In the genomic region with DNA sequence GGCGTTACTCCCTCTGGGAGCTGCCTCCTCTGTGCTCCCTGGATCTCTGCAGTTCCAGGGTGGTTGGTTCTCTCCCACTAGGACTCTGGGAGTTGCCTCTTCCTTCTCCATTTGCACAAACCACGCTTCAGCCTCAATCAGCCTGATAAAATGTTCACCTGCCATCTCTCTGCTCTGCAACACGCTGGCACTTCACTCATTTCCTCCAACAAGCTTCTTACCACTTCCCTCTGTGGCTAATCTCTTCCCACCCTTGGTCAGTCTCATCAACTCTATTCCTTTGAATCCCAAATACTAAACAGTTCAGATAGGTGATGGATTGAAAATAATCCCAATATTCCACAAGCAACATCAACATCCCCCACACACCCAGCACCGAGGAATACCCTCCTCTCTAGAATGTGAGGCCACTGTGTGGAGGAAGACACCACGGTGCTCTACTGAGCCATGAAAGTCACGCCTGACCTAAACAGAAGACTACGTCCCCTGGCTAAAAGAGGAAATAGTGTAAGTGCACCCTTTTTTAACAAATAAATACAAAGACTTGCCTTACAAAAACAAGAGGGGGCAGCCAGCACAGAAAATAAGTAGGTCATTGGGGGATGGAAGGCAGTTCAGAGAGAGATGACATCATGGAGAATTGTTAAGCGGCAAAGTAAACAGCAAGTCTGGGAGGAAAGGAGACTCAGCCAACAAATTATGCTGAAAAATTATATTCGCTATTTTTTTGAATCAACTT, we compare ENCODE assay signal across 1 cellular context.
TF ChIP-seq lines count a peak whose summit lies in the region.

No MANE protein-coding gene starts in this region.

TF ChIP-seq in H1, 55 proteins besides CTCF, POLR2A, EP300 and RAD21:
- TF ChIP-seq CTBP2 (IDR thresholded peaks at IDR 0.05; ENCODE audit: borderline replicate concordance, insufficient read depth, insufficient read length, low read length) (no peak), EZH2 (IDR thresholded peaks at IDR 0.05; ENCODE audit: low read depth, low read length, severe bottlenecking) (no peak), FOSL1 (IDR thresholded peaks at IDR 0.05; ENCODE audit: insufficient read depth, low read depth, low read length) (no peak), SP1 (IDR thresholded peaks at IDR 0.05; ENCODE audit: low read depth, low read length) (no peak), CBX8 (IDR thresholded peaks at IDR 0.05; ENCODE audit: borderline replicate concordance, low read depth, low read length) (no peak), TEAD4 (IDR thresholded peaks at IDR 0.05; ENCODE audit: low read depth, low read length) (no peak), KDM5A (IDR thresholded peaks at IDR 0.05; ENCODE audit: low read length) (no peak), GTF2F1 (IDR thresholded peaks at IDR 0.05; ENCODE audit: borderline replicate concordance, low read depth, low read length) (no peak), CHD2 (IDR thresholded peaks at IDR 0.05; ENCODE audit: low read length) (no peak), EGR1 (IDR thresholded peaks at IDR 0.05; ENCODE audit: borderline replicate concordance, low read depth, low read length) (no peak), POLR2AphosphoS5 (IDR thresholded peaks at IDR 0.05; ENCODE audit: low read depth, low read length) (no peak), KDM1A (IDR thresholded peaks at IDR 0.05; ENCODE audit: borderline replicate concordance, low read length) (no peak), SIN3A (conservative IDR thresholded peaks at IDR 0.05 in 1 of 2, IDR thresholded peaks at IDR 0.05 in 1 of 2; ENCODE audit: low read depth in 1 of 2, low read length in 2 of 2) (no peak), CHD7 (IDR thresholded peaks at IDR 0.05; ENCODE audit: insufficient replicate concordance, low read length) (no peak), TCF12 (IDR thresholded peaks at IDR 0.05; ENCODE audit: low read depth, low read length) (no peak), TBP (IDR thresholded peaks at IDR 0.05; ENCODE audit: low read depth, low read length) (no peak)
